In genomic region chr5:42703238-42703637, GRCh38 we compare ENCODE assay signal across 38 cellular contexts. TPM values are rescaled to one million over a fixed set of nuclear protein-coding genes. Genes with fewer than 3 reads are reported as not detected.
"Had no signal": no experiment of that assay in that cellular context is flagged by ENCODE, and none has a peak within 500 bp of the region (broad histone marks: within the 10 kb centered on the region; RNA-seq: fewer than 3 reads in every experiment).

No MANE protein-coding gene starts in this region.

- H3K9me3 ChIP-seq: MG63 had no signal

- H3K27me3 ChIP-seq: MG63 had no signal

- H3K4me3 ChIP-seq: MG63 had no signal

- DNase-seq: Kasumi-1, MG63, MM.1S, MV-4-11, NCI-H1048, NCI-H1092, NCI-H1092 treated with DMSO at 0.1 percent for 48 hours, NCI-H1105, NCI-H1105 treated with DMSO at 0.1 percent for 48 hours, NCI-H1417, NCI-H1417 treated with DMSO at 0.1 percent for 48 hours, NCI-H1436, NCI-H1436 treated with DMSO at 0.1 percent for 48 hours, NCI-H146, NCI-H1694, NCI-H1694 treated with DMSO at 0.1 percent for 48 hours, NCI-H187, NCI-H187 treated with DMSO at 0.1 percent for 48 hours, NCI-H1930, NCI-H2029, NCI-H2029 treated with DMSO at 0.1 percent for 48 hours, NCI-H2081, NCI-H2081 treated with DMSO at 0.1 percent for 48 hours, NCI-H2107, NCI-H2171, NCI-H2171 treated with DMSO at 0.1 percent for 48 hours, NCI-H2227 treated with DMSO at 0.1 percent for 48 hours, NCI-H226, NCI-H345, NCI-H446 treated with DMSO at 0.1 percent for 48 hours, NCI-H510A, NCI-H510A treated with DMSO at 0.1 percent for 48 hours, NCI-H524, NCI-H524 treated with DMSO at 0.1 percent for 48 hours, NCI-H526, NCI-H526 treated with DMSO at 0.1 percent for 48 hours had no signal

- H3K36me3 ChIP-seq: MG63 had no signal

RNA-seq across cellular contexts. Expression of gene CCDC152, which starts 53.4 kb away (rescaled TPM):
- total RNA-seq: MCF 10A, NCI-H460 had no signal
